16 cellular contexts compared by ENCODE assay signal in genomic region chr12:11067514-11067913, GRCh38. TPM values are rescaled to one million over a fixed set of nuclear protein-coding genes. Genes with fewer than 3 reads are reported as not detected.
DNase-seq lines count a peak whose midpoint lies in the region; ATAC-seq and TF ChIP-seq lines count a peak whose summit lies in the region.
"Had no signal": no experiment of that assay in that cellular context is flagged by ENCODE, and none has a peak within 500 bp of the region (broad histone marks: within the 10 kb centered on the region; RNA-seq: fewer than 3 reads in every experiment).

No MANE protein-coding gene starts in this region.

- no peak for TF ChIP-seq CTCF in fibroblast of the aortic adventitia (IDR thresholded peaks at IDR 0.05; ENCODE audit: insufficient read depth, low read length)

- peak; percentile 22 for DNase-seq in DMS 273 (lab: John Stamatoyannopoulos, UW; ENCODE audit: unreplicated experiment)
- no peak for DNase-seq in DMS 273 treated with DMSO at 0.1 percent for 48 hours (lab: John Stamatoyannopoulos, UW)
- DNase-seq in RPMI8226: peak; percentile 4
- peak; percentile 74 for DNase-seq in fibroblast of the aortic adventitia (ENCODE audit: low read depth)
- DNase-seq in sciatic nerve (ENCODE audit: low spot score): peak; percentile 59
- DNase-seq in hepatic stellate cell (ENCODE audit: low spot score): no peak
- no peak for DNase-seq in HCEC 1CT
- DNase-seq: activated gamma-delta T cell treated with Interleukin-2 at 50 U/mL for 16 hours; CD4-positive, alpha-beta T cell; central memory CD4-positive, alpha-beta T cell; NCI-H1417; NCI-H510A treated with DMSO at 0.1 percent for 48 hours; retina; stimulated activated CD4-positive, alpha-beta T cell treated with anti-CD3 and anti-CD28 coated beads, Interleukin-2, amount 100 ng/mL, for 48 hours had no signal

- intact Hi-C loops in sciatic nerve (cut with DNase I): no loop called here

- H3K4me3 ChIP-seq in fibroblast of the aortic adventitia (ENCODE audit: low read depth, low read length): no peak overlapping the region
- H3K4me3 ChIP-seq: thyroid gland had no signal

- peak; percentile 72 for ATAC-seq in sciatic nerve
- ATAC-seq in HG03095 (IDR thresholded peaks at IDR 0.05; ENCODE audit: unreplicated experiment): no peak

RNA-seq across cellular contexts. Expression of gene TAS2R46, which starts 5.4 kb away (rescaled TPM):
- total RNA-seq in fibroblast of the aortic adventitia (ENCODE audit: low replicate concordance): 4.7 and 8.8 TPM in 2 replicates
- total RNA-seq in sciatic nerve: 2.8 TPM

RNA-seq across cellular contexts. Expression of gene TAS2R43, which starts 24.6 kb away (rescaled TPM):
- 1.3 and 2.3 TPM in 2 replicates for total RNA-seq in fibroblast of the aortic adventitia (ENCODE audit: low replicate concordance)
- total RNA-seq in sciatic nerve: 1.7 TPM

RNA-seq across cellular contexts. Expression of gene TAS2R31, which starts 36.3 kb away (rescaled TPM):
- 6.2 and 13.6 TPM in 2 replicates for total RNA-seq in fibroblast of the aortic adventitia (ENCODE audit: low replicate concordance)
- 8.8 TPM for total RNA-seq in sciatic nerve

RNA-seq across cellular contexts. Expression of gene TAS2R19, which starts 45.1 kb away (rescaled TPM):
- total RNA-seq in fibroblast of the aortic adventitia (ENCODE audit: low replicate concordance): 6.3 and 6.5 TPM in 2 replicates
- total RNA-seq in sciatic nerve: 9.3 TPM

Comparison
In these comparisons a context has a peak if more than half of its experiments do, and no peak if none do; other contexts are left out.
1. DNase-seq: peak in DMS 273 (single experiment), RPMI8226 (single experiment), fibroblast of the aortic adventitia (single experiment) and sciatic nerve (single experiment); none in DMS 273 treated with DMSO at 0.1 percent for 48 hours (single experiment), hepatic stellate cell (single experiment) and HCEC 1CT (single experiment).